ENCODE assay signal across 32 cellular contexts in the genomic region with DNA sequence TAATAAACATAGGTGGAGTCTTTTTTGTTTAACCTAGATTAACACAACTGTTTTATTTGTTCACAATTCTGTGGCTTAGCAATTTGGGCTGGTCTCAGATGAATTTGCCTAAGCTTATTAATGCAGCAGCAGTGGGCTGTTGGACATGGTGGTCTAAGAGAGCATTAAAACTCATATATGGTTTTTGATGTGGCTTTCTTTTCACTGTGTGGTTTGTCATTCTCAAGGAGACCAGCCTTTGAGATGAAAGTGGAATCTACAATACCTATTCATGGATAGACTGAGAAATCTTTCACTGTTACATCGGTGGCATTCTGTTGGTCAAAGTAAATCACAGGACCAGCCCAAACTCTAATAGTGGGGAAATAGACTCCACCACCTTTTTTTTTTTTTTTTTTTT.
"Had no signal": no experiment of that assay in that cellular context is flagged by ENCODE, and none has a peak within 500 bp of the region (broad histone marks: within the 10 kb centered on the region; RNA-seq: fewer than 3 reads in every experiment).

No MANE protein-coding gene starts in this region.

- H3K27ac ChIP-seq: adrenal gland, body of pancreas, brain microvascular endothelial cell, breast epithelium, VCaP had no signal

- H3K27ac Mint-ChIP-seq: activated B cell treated with CpG ODN at 0.5 μM for 24 hours; activated CD4-positive, alpha-beta memory T cell treated with anti-CD3 and anti-CD28 coated beads for 36 hours; activated CD4-positive, alpha-beta T cell treated with anti-CD3 and anti-CD28 coated beads for 36 hours; activated CD4-positive, alpha-beta T cell treated with anti-CD3 and anti-CD28 coated beads, Interleukin-2, amount 10 ng/mL, durations not matched to agents 7 days and 5 days; activated CD8-positive, alpha-beta T cell treated with anti-CD3 and anti-CD28 coated beads for 36 hours; activated naive CD4-positive, alpha-beta T cell treated with anti-CD3 and anti-CD28 coated beads for 36 hours; activated naive CD4-positive, alpha-beta T cell treated with anti-CD3 and anti-CD28 coated beads, Interleukin-2, amount 50 U/mL, for 72 hours; activated naive CD8-positive, alpha-beta T cell treated with anti-CD3 and anti-CD28 coated beads for 36 hours; activated T-cell treated with anti-CD3 and anti-CD28 coated beads, Interleukin-2, amount 50 U/mL, for 72 hours; activated T-helper 1 cell treated with anti-CD3 and anti-CD28 coated beads, Interleukin-12 subunit alpha, Interleukin-12 subunit beta, Interleukin-2, Interleukin-4 antibody, amounts not matched to agents 30 ng/mL and 10 ng/mL and 1 ng/mL, durations not matched to agents 14 hours and 24 hours and 36 hours had no signal

- H3K9me3 ChIP-seq: adrenal gland, body of pancreas, breast epithelium had no signal

- DNase-seq: activated B cell treated with CpG ODN at 0.5 μM for 24 hours; activated CD4-positive, alpha-beta memory T cell treated with anti-CD3 and anti-CD28 coated beads for 36 hours; activated CD4-positive, alpha-beta T cell treated with anti-CD3 and anti-CD28 coated beads for 1 hour; activated CD4-positive, alpha-beta T cell treated with anti-CD3 and anti-CD28 coated beads for 36 hours; activated CD4-positive, alpha-beta T cell treated with anti-CD3 and anti-CD28 coated beads for 48 hours; activated CD4-positive, alpha-beta T cell treated with anti-CD3 and anti-CD28 coated beads, Interleukin-2, amount 10 ng/mL, durations not matched to agents 7 days and 5 days; activated CD8-positive, alpha-beta memory T cell treated with anti-CD3 and anti-CD28 coated beads, Interleukin-2, amount 50 U/mL, for 4 hours; activated CD8-positive, alpha-beta T cell treated with anti-CD3 and anti-CD28 coated beads for 36 hours; activated effector memory CD4-positive, alpha-beta T cell treated with anti-CD3 and anti-CD28 coated beads, Interleukin-2, amount 50 U/mL, for 16 hours; activated gamma-delta T cell treated with Interleukin-2 at 50 U/mL for 16 hours; activated naive CD4-positive, alpha-beta T cell; activated naive CD4-positive, alpha-beta T cell treated with anti-CD3 and anti-CD28 coated beads for 36 hours; activated naive CD4-positive, alpha-beta T cell treated with anti-CD3 and anti-CD28 coated beads, Interleukin-2, amount 50 U/mL, for 16 hours; activated naive CD8-positive, alpha-beta T cell treated with anti-CD3 and anti-CD28 coated beads for 36 hours; activated T-cell treated with anti-CD3 and anti-CD28 coated beads for 4 hours; activated T-cell treated with anti-CD3 and anti-CD28 coated beads, Interleukin-2, amount 50 U/mL, for 1 hour; activated T-cell treated with anti-CD3 and anti-CD28 coated beads, Interleukin-2, amount 50 U/mL, for 4 hours; activated T-cell treated with anti-CD3 and anti-CD28 coated beads, Interleukin-2, amount 50 U/mL, for 72 hours; adrenal gland; amniotic stem cell; aorta; body of pancreas; brain microvascular endothelial cell; central memory CD4-positive, alpha-beta T cell; T-helper 2 cell; T-helper 9 cell had no signal

- ATAC-seq: activated CD4-positive, alpha-beta T cell treated with anti-CD3 and anti-CD28 coated beads for 36 hours; activated CD8-positive, alpha-beta T cell treated with anti-CD3 and anti-CD28 coated beads for 36 hours; activated naive CD4-positive, alpha-beta T cell treated with anti-CD3 and anti-CD28 coated beads, Interleukin-2, amount 50 U/mL, for 72 hours; activated T-cell treated with anti-CD3 and anti-CD28 coated beads, Interleukin-2, amount 50 U/mL, for 4 hours; activated T-cell treated with anti-CD3 and anti-CD28 coated beads, Interleukin-2, amount 50 U/mL, for 72 hours; activated T-helper 17 cell treated with anti-CD3 and anti-CD28 coated beads, Interleukin-2, amount 50 U/mL, for 72 hours; body of pancreas had no signal

- H3K9me3 Mint-ChIP-seq: activated B cell treated with CpG ODN at 0.5 μM for 24 hours; activated CD4-positive, alpha-beta memory T cell treated with anti-CD3 and anti-CD28 coated beads for 36 hours; activated CD4-positive, alpha-beta T cell treated with anti-CD3 and anti-CD28 coated beads, Interleukin-2, amount 10 ng/mL, durations not matched to agents 7 days and 5 days; activated CD8-positive, alpha-beta T cell treated with anti-CD3 and anti-CD28 coated beads for 36 hours; activated naive CD4-positive, alpha-beta T cell treated with anti-CD3 and anti-CD28 coated beads for 36 hours; activated naive CD4-positive, alpha-beta T cell treated with anti-CD3 and anti-CD28 coated beads, Interleukin-2, amount 50 U/mL, for 72 hours; activated naive CD8-positive, alpha-beta T cell treated with anti-CD3 and anti-CD28 coated beads for 36 hours; activated T-cell treated with anti-CD3 and anti-CD28 coated beads, Interleukin-2, amount 50 U/mL, for 4 hours; activated T-cell treated with anti-CD3 and anti-CD28 coated beads, Interleukin-2, amount 50 U/mL, for 72 hours; activated T-helper 1 cell treated with anti-CD3 and anti-CD28 coated beads, Interleukin-12 subunit alpha, Interleukin-12 subunit beta, Interleukin-2, Interleukin-4 antibody, amounts not matched to agents 30 ng/mL and 10 ng/mL and 1 ng/mL, durations not matched to agents 14 hours and 24 hours and 36 hours; activated T-helper 17 cell treated with anti-CD3 and anti-CD28 coated beads, Interleukin-2, amount 50 U/mL, for 72 hours; T-helper 2 cell treated with Interferon-gamma antibody and Interleukin-4, amounts not matched to agents 5 μg/mL and 100 μg/mL, for 36 hours had no signal

- H3K27me3 Mint-ChIP-seq: activated B cell treated with CpG ODN at 0.5 μM for 24 hours; activated CD4-positive, alpha-beta memory T cell treated with anti-CD3 and anti-CD28 coated beads for 36 hours; activated CD4-positive, alpha-beta T cell treated with anti-CD3 and anti-CD28 coated beads for 36 hours; activated CD4-positive, alpha-beta T cell treated with anti-CD3 and anti-CD28 coated beads, Interleukin-2, amount 10 ng/mL, durations not matched to agents 7 days and 5 days; activated CD8-positive, alpha-beta T cell treated with anti-CD3 and anti-CD28 coated beads for 36 hours; activated naive CD8-positive, alpha-beta T cell treated with anti-CD3 and anti-CD28 coated beads for 36 hours; activated T-helper 17 cell treated with anti-CD3 and anti-CD28 coated beads, Interleukin-2, amount 50 U/mL, for 72 hours had no signal

- H3K27me3 ChIP-seq: adrenal gland, body of pancreas, brain microvascular endothelial cell, breast epithelium had no signal

- H3K4me3 ChIP-seq: adrenal gland, body of pancreas, breast epithelium had no signal

- H3K4me3 Mint-ChIP-seq: activated B cell treated with CpG ODN at 0.5 μM for 24 hours; activated CD4-positive, alpha-beta memory T cell treated with anti-CD3 and anti-CD28 coated beads for 36 hours; activated CD4-positive, alpha-beta T cell treated with anti-CD3 and anti-CD28 coated beads for 36 hours; activated CD4-positive, alpha-beta T cell treated with anti-CD3 and anti-CD28 coated beads, Interleukin-2, amount 10 ng/mL, durations not matched to agents 7 days and 5 days; activated CD8-positive, alpha-beta T cell treated with anti-CD3 and anti-CD28 coated beads for 36 hours; activated naive CD4-positive, alpha-beta T cell treated with anti-CD3 and anti-CD28 coated beads for 36 hours; activated naive CD8-positive, alpha-beta T cell treated with anti-CD3 and anti-CD28 coated beads for 36 hours; activated T-cell treated with anti-CD3 and anti-CD28 coated beads, Interleukin-2, amount 50 U/mL, for 4 hours; activated T-cell treated with anti-CD3 and anti-CD28 coated beads, Interleukin-2, amount 50 U/mL, for 72 hours; activated T-helper 1 cell treated with anti-CD3 and anti-CD28 coated beads, Interleukin-12 subunit alpha, Interleukin-12 subunit beta, Interleukin-2, Interleukin-4 antibody, amounts not matched to agents 30 ng/mL and 10 ng/mL and 1 ng/mL, durations not matched to agents 14 hours and 24 hours and 36 hours; activated T-helper 17 cell treated with anti-CD3 and anti-CD28 coated beads, Interleukin-2, amount 50 U/mL, for 72 hours; T-helper 2 cell treated with Interferon-gamma antibody and Interleukin-4, amounts not matched to agents 5 μg/mL and 100 μg/mL, for 36 hours had no signal

- H3K4me1 Mint-ChIP-seq: activated B cell treated with CpG ODN at 0.5 μM for 24 hours had no signal
